ENCODE assay signal across 8 cellular contexts in the genomic region with DNA sequence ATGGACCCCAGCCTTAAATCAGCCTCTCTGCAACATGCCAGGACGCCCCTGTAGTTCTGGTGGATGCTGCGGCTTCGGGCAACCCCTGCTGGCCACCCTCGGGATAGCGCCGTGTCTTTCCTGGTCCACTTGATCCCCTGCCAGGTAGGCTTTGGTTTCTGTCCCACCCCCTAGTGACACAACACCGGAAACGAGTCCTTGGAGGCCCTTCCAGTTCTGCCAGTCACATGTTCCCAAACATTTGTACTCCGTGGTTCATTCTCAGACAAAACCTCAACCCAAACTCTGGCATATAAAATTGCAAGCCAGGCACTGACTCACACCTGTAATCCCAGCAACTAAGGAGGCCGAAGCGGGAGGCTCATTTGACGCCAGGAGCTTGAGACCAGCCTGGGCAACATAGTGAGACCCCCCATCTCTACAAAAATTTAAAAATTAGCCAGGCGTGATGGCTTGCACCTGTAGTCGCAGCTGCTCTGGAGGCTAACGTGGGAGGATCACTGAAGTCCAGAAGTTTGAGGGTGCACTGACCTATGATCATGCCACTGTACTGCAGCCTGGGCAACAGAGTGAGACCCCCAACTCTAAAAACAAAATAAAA. TPM values are rescaled to one million over a fixed set of nuclear protein-coding genes. Genes with fewer than 3 reads are reported as not detected.
DNase-seq lines count a peak whose midpoint lies in the region; ATAC-seq and TF ChIP-seq lines count a peak whose summit lies in the region.

No MANE protein-coding gene starts in this region.

- H3K4me1 ChIP-seq in HCT116 (ENCODE audit: control insufficient read depth in 1 of 2, insufficient read depth in 2 of 2, low read length in 2 of 2), result peaks cover 6 to 14% of the 10 kb centered on the region in 2 experiments; a peak in 3 of 4 replicates
- H3K4me1 ChIP-seq in right lobe of liver, result peaks cover 0 to 11% (median under 1%) of the 10 kb centered on the region in 4 donors

- H3K27me3 ChIP-seq in HCT116 (ENCODE audit: insufficient read depth, low read length), result no peaks in the 10 kb centered on the region
- no peaks in the 10 kb centered on the region for H3K27me3 ChIP-seq in right lobe of liver

- H3K4me2 ChIP-seq in HCT116 (ENCODE audit: low read length), result peak overlapping the region; percentile 52

- RAD21 ChIA-PET in HCT116 (lab: Charles Lee; ENCODE audit: low non-redundant PET in 1 of 2, low total read pairs in 2 of 2, uncharacterized antibody in 2 of 2, unreplicated experiment in 2 of 2), result interaction anchor here in 1 of 2 experiments (1.4 kb wide), 1 partner anchor 106 kb away, joined by 4 read pairs; no protein-coding TSS in a partner anchor

- peak overlapping the region; percentile 64 for H3K27ac Mint-ChIP-seq in activated CD4-positive, alpha-beta T cell treated with anti-CD3 and anti-CD28 coated beads, Interleukin-2, amount 10 ng/mL, durations not matched to agents 7 days and 5 days

- H3K9me3 ChIP-seq in HCT116 (ENCODE audit: control insufficient read depth in 1 of 2, insufficient read depth in 1 of 2, low read depth in 1 of 2, low read length in 2 of 2) (no peaks in the 10 kb centered on the region), right lobe of liver (no peaks in the 10 kb centered on the region)

- peak; percentile 87 for ATAC-seq in HCT116
- ATAC-seq in right lobe of liver, result peak; percentile 94 to 98 (median 96)
- no peak for ATAC-seq in GM19395 (IDR thresholded peaks at IDR 0.05; ENCODE audit: unreplicated experiment)

- H3K36me3 Mint-ChIP-seq in activated CD4-positive, alpha-beta T cell treated with anti-CD3 and anti-CD28 coated beads, Interleukin-2, amount 10 ng/mL, durations not matched to agents 7 days and 5 days (ENCODE audit: low read depth), result no peaks in the 10 kb centered on the region

- no peaks in the 10 kb centered on the region for H3K79me2 ChIP-seq in HCT116 (ENCODE audit: insufficient read depth, low read length)

- intact Hi-C loops in HCT116 (cut with micrococcal nuclease), result loop anchor here (1.0 to 2.0 kb wide), 3 partner anchors 36 to 105 kb away; partner anchors contain the start of gene RASAL1
- intact Hi-C loops in right lobe of liver (cut with DNase I), result loop anchor here (5.0 kb wide), 2 partner anchors 46 to 51 kb away; no protein-coding TSS in a partner anchor

- no TSS peak for BruUV-seq in HCT116 (replicated peaks; lab: Mats Ljungman, UMichigan)

- TF ChIP-seq POLR2A in HCT116 (IDR thresholded peaks at IDR 0.05; ENCODE audit: borderline replicate concordance, extremely low read depth, insufficient read depth, insufficient read length), result no peak
- TF ChIP-seq POLR2A in right lobe of liver (IDR thresholded peaks at IDR 0.05), result no peak

- H3K4me1 Mint-ChIP-seq in activated CD4-positive, alpha-beta T cell treated with anti-CD3 and anti-CD28 coated beads, Interleukin-2, amount 10 ng/mL, durations not matched to agents 7 days and 5 days, result peaks cover 6% of the 10 kb centered on the region

- CTCF ChIA-PET in HCT116 (lab: Charles Lee), result interaction anchor here (1.1 to 2.0 kb wide), 5 partner anchors 47 to 105 kb away, joined by 3 to 9 read pairs (median 5); no protein-coding TSS in a partner anchor
- CTCF ChIA-PET in activated CD4-positive, alpha-beta T cell treated with anti-CD3 and anti-CD28 coated beads, Interleukin-2, amount 10 ng/mL, durations not matched to agents 7 days and 5 days (lab: Charles Lee), result interaction anchor here (1.0 to 1.8 kb wide), 5 partner anchors 9 to 161 kb away, joined by 3 to 8 read pairs (median 4); no protein-coding TSS in a partner anchor

- peak; percentile 86 to 93 (median 93) for TF ChIP-seq CTCF in HCT116 (IDR thresholded peaks at IDR 0.05 in 2 of 3, conservative IDR thresholded peaks at IDR 0.05 in 1 of 3; ENCODE audit: borderline replicate concordance in 1 of 3, insufficient read depth in 1 of 3, low read depth in 2 of 3, low read length in 2 of 3)
- TF ChIP-seq CTCF in coronary artery (IDR thresholded peaks at IDR 0.05), result peak; percentile 73
- peak; percentile 91 to 98 (median 94) for TF ChIP-seq CTCF in right lobe of liver (IDR thresholded peaks at IDR 0.05)

- no peaks in the 10 kb centered on the region for H3K36me3 ChIP-seq in HCT116 (ENCODE audit: control insufficient read depth in 1 of 2, insufficient read depth in 2 of 2, low read length in 2 of 2)
- no peaks in the 10 kb centered on the region for H3K36me3 ChIP-seq in right lobe of liver

- H3K27me3 Mint-ChIP-seq in activated CD4-positive, alpha-beta T cell treated with anti-CD3 and anti-CD28 coated beads, Interleukin-2, amount 10 ng/mL, durations not matched to agents 7 days and 5 days, result no peaks in the 10 kb centered on the region

- 0 out of 2 replicates have a peak overlapping the region, but pooled peaks have one; percentile 16 for H3K9ac ChIP-seq in HCT116 (ENCODE audit: low read length)

- no peaks in the 10 kb centered on the region for H4K20me1 ChIP-seq in HCT116 (ENCODE audit: insufficient read depth)

- no peak overlapping the region for H2AFZ ChIP-seq in HCT116 (ENCODE audit: low read depth, low read length, poor library complexity, severe bottlenecking)

- DNase-seq in COR-L47 (lab: John Stamatoyannopoulos, UW) (peak; percentile 92), HCT116 (ENCODE audit: low read depth, low spot score) (peak; percentile 79), NCI-H2227 treated with DMSO at 0.1 percent for 48 hours (lab: John Stamatoyannopoulos, UW) (peak; percentile 78), coronary artery (ENCODE audit: low spot score) (peak; percentile 84), right lobe of liver (peak; percentile 85 to 94 (median 86))
- peak; percentile 61 for DNase-seq in activated CD4-positive, alpha-beta T cell treated with anti-CD3 and anti-CD28 coated beads, Interleukin-2, amount 10 ng/mL, durations not matched to agents 7 days and 5 days
- DNase-seq in stimulated activated CD8-positive, alpha-beta memory T cell treated with anti-CD3 and anti-CD28 coated beads, Interleukin-12 subunit alpha, Interleukin-12 subunit beta, amount 100 ng/mL, for 1 hour (ENCODE audit: low read depth), result peak; percentile 46

- H3K4me3 ChIP-seq in HCT116 (replicated peaks in 1 of 2; ENCODE audit: low read depth in 1 of 2, low read length in 2 of 2) (no peak overlapping the region), coronary artery (peak overlapping the region; percentile 11), right lobe of liver (no peak overlapping the region)

- no peaks in the 10 kb centered on the region for H3K9me3 Mint-ChIP-seq in activated CD4-positive, alpha-beta T cell treated with anti-CD3 and anti-CD28 coated beads, Interleukin-2, amount 10 ng/mL, durations not matched to agents 7 days and 5 days

- no peak overlapping the region for H3K4me3 Mint-ChIP-seq in activated CD4-positive, alpha-beta T cell treated with anti-CD3 and anti-CD28 coated beads, Interleukin-2, amount 10 ng/mL, durations not matched to agents 7 days and 5 days

- POLR2A ChIA-PET in HCT116 (lab: Charles Lee), result no interaction called here
- POLR2A ChIA-PET in activated CD4-positive, alpha-beta T cell treated with anti-CD3 and anti-CD28 coated beads, Interleukin-2, amount 10 ng/mL, durations not matched to agents 7 days and 5 days (lab: Charles Lee), result no interaction called here

- H3K9me2 ChIP-seq in HCT116 (ENCODE audit: insufficient read depth), result no peaks in the 10 kb centered on the region

- 25% methylated on average over 12 of the region's 15 CpGs for WGBS in right lobe of liver (ENCODE audit: insufficient coverage, low coverage, low lambda C conversion rate, missing lambda C conversion rate)

- peak overlapping the region; percentile 39 for H3K27ac ChIP-seq in HCT116 (ENCODE audit: low read depth, low read length)
- H3K27ac ChIP-seq in coronary artery, result no peak overlapping the region
- H3K27ac ChIP-seq in right lobe of liver, result peak overlapping the region in 2 of 3 donors; percentile 5 to 40

- TF ChIP-seq RAD21 in HCT116 (IDR thresholded peaks at IDR 0.05; ENCODE audit: low read depth), result peak; percentile 84

TF ChIP-seq in HCT116, 20 proteins besides CTCF, POLR2A, EP300 and RAD21 (continues in another document):
- no peak for TF ChIP-seq EZH2 (IDR thresholded peaks at IDR 0.05)
- TF ChIP-seq YY1 (IDR thresholded peaks at IDR 0.05; ENCODE audit: extremely low read depth, insufficient replicate concordance, low read depth, low read length), result peak; percentile 6
- TF ChIP-seq CBX3 (IDR thresholded peaks at IDR 0.05; ENCODE audit: low read depth), result 0 out of 2 replicates have a peak, but pooled peaks have one; percentile 36
- TF ChIP-seq MAX (IDR thresholded peaks at IDR 0.05), result peak; percentile 95
- TF ChIP-seq EGR1 (IDR thresholded peaks at IDR 0.05; ENCODE audit: low read depth), result no peak
- TF ChIP-seq EZH2phosphoT487 (IDR thresholded peaks at IDR 0.05; ENCODE audit: borderline replicate concordance), result no peak

RNA-seq across cellular contexts. Expression of gene RASAL1, which starts 37.0 kb away (rescaled TPM):
- 16.0 TPM for total RNA-seq in HCT116 (2021; ENCODE audit: unreplicated experiment)
- 11.2 and 11.7 TPM in 2 replicates for polyA plus RNA-seq in HCT116 (2012)
- total RNA-seq in activated CD4-positive, alpha-beta T cell treated with anti-CD3 and anti-CD28 coated beads, Interleukin-2, amount 10 ng/mL, durations not matched to agents 7 days and 5 days, result under 1 TPM; 0.20 to 0.40 TPM
- total RNA-seq in right lobe of liver, result under 1 TPM in 4 of 6 experiments, not detected in 2; 0.10 to 0.24 (median 0.15) TPM

RNA-seq across cellular contexts. Expression of gene DTX1, which starts 42.0 kb away (rescaled TPM):
- total RNA-seq in HCT116 (2021; ENCODE audit: unreplicated experiment), result not detected
- polyA plus RNA-seq in HCT116 (2012), result 0.55 and 0.62 TPM in 2 replicates
- total RNA-seq in activated CD4-positive, alpha-beta T cell treated with anti-CD3 and anti-CD28 coated beads, Interleukin-2, amount 10 ng/mL, durations not matched to agents 7 days and 5 days, result under 1 TPM; 0.15 to 0.25 TPM
- total RNA-seq in right lobe of liver, result 10 to 100 TPM in 5 of 6 experiments, 1 to 10 TPM in 1; 1.4 to 51.2 (median 20.0) TPM

RNA-seq across cellular contexts. Expression of gene CFAP73, which starts 51.0 kb away (rescaled TPM):
- total RNA-seq in HCT116 (2021; ENCODE audit: unreplicated experiment) (0.34 TPM), right lobe of liver (under 1 TPM in 1 of 6 experiments, not detected in 5; 0.15 TPM)
- polyA plus RNA-seq in HCT116 (2012), result 0.17 and 0.40 TPM in 2 replicates
- total RNA-seq in activated CD4-positive, alpha-beta T cell treated with anti-CD3 and anti-CD28 coated beads, Interleukin-2, amount 10 ng/mL, durations not matched to agents 7 days and 5 days, result under 1 TPM; 0.37 to 0.42 TPM

Comparison
In these comparisons a context has a peak if more than half of its experiments do, and no peak if none do; other contexts are left out.
1. H3K27ac ChIP-seq: peak in HCT116 (single experiment) and right lobe of liver (2 of 3); none in coronary artery (0 of 2).
2. RNA of gene RASAL1, which starts 37.0 kb away (total RNA-seq): 16.0 TPM in HCT116 (single experiment); 0.20 to 0.40 TPM in activated CD4-positive, alpha-beta T cell treated with anti-CD3 and anti-CD28 coated beads, Interleukin-2, amount 10 ng/mL, durations not matched to agents 7 days and 5 days and 0.10 to 0.24 TPM in right lobe of liver; every median in the first group is over 10 times any median in the second.
3. Peak in every context shown above with its lines, with median percentiles within 50 percentile points of each other: DNase-seq and CTCF ChIP-seq.